ENCODE assay signal across 1 cellular context in the genomic region with DNA sequence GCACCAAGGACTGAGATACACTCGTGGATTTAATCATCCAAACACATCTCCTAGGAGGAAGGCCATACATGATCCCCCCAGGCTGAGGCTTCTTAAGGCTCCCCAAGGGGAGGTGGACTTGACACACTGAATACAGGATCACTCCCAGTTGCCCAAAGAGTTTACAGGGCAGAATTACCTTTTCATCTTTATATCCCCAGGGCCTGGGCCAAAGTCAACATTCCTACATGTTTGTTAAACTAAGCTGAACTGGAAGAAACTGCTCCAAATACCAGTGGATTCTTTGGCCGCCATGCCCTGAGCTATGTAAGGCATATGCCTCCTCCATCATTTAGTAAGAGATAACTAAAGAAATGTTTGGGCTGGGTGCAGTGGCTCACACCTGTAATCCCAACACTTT.
TF ChIP-seq lines count a peak whose summit lies in the region.

No MANE protein-coding gene starts in this region.

TF ChIP-seq in HepG2, 621 proteins besides CTCF, POLR2A, EP300 and RAD21 (continued from another document):
- TF ChIP-seq PAXIP1 (CRISPR knock-in tag; conservative IDR thresholded peaks at IDR 0.05) (peak; percentile 32; the same call in 1 of the 2 replicates), ZNF841 (CRISPR knock-in tag; IDR thresholded peaks at IDR 0.05; ENCODE audit: borderline replicate concordance) (no peak), IRF9 (CRISPR knock-in tag; IDR thresholded peaks at IDR 0.05; ENCODE audit: borderline replicate concordance) (no peak), EHMT2 (IDR thresholded peaks at IDR 0.05; ENCODE audit: borderline replicate concordance, low read depth, low read length) (no peak), TSC22D2 (CRISPR knock-in tag; IDR thresholded peaks at IDR 0.05; ENCODE audit: borderline replicate concordance) (no peak), ZNF644 (CRISPR knock-in tag; IDR thresholded peaks at IDR 0.05; ENCODE audit: low read depth) (peak; percentile 72), NFE2L2 (IDR thresholded peaks at IDR 0.05; ENCODE audit: low read length) (no peak), HNRNPLL (IDR thresholded peaks at IDR 0.05; ENCODE audit: low read depth, low read length, poor library complexity, severe bottlenecking) (no peak), LCORL (IDR thresholded peaks at IDR 0.05) (no peak), LCORL (CRISPR knock-in tag; IDR thresholded peaks at IDR 0.05) (peak; percentile 20; the same call in 1 of the 2 replicates), ELF3 (CRISPR knock-in tag; IDR thresholded peaks at IDR 0.05) (no peak), SRY (CRISPR knock-in tag; IDR thresholded peaks at IDR 0.05) (no peak), ZNF781 (CRISPR knock-in tag; IDR thresholded peaks at IDR 0.05; ENCODE audit: borderline replicate concordance, not compliant biosample characterization) (no peak), ZNF768 (CRISPR knock-in tag; IDR thresholded peaks at IDR 0.05) (no peak), GLMP (CRISPR knock-in tag; IDR thresholded peaks at IDR 0.05; ENCODE audit: borderline replicate concordance) (no peak), ZNF225 (CRISPR knock-in tag; IDR thresholded peaks at IDR 0.05) (no peak), HDAC6 (IDR thresholded peaks at IDR 0.05; ENCODE audit: low read depth, low read length) (no peak), HOXD1 (CRISPR knock-in tag; IDR thresholded peaks at IDR 0.05) (no peak), ZNF121 (CRISPR knock-in tag; IDR thresholded peaks at IDR 0.05) (no peak), ZNF343 (CRISPR knock-in tag; IDR thresholded peaks at IDR 0.05) (no peak), PHF8 (CRISPR knock-in tag; IDR thresholded peaks at IDR 0.05) (no peak), ZNF275 (CRISPR knock-in tag; IDR thresholded peaks at IDR 0.05; ENCODE audit: borderline replicate concordance) (no peak), MEIS1 (CRISPR knock-in tag; IDR thresholded peaks at IDR 0.05; ENCODE audit: borderline replicate concordance) (no peak), SALL1 (CRISPR knock-in tag; IDR thresholded peaks at IDR 0.05) (no peak)
- TF ChIP-seq, protein P1, sequence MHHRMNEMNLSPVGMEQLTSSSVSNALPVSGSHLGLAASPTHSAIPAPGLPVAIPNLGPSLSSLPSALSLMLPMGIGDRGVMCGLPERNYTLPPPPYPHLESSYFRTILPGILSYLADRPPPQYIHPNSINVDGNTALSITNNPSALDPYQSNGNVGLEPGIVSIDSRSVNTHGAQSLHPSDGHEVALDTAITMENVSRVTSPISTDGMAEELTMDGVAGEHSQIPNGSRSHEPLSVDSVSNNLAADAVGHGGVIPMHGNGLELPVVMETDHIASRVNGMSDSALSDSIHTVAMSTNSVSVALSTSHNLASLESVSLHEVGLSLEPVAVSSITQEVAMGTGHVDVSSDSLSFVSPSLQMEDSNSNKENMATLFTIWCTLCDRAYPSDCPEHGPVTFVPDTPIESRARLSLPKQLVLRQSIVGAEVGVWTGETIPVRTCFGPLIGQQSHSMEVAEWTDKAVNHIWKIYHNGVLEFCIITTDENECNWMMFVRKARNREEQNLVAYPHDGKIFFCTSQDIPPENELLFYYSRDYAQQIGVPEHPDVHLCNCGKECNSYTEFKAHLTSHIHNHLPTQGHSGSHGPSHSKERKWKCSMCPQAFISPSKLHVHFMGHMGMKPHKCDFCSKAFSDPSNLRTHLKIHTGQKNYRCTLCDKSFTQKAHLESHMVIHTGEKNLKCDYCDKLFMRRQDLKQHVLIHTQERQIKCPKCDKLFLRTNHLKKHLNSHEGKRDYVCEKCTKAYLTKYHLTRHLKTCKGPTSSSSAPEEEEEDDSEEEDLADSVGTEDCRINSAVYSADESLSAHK (CRISPR knock-in tag; IDR thresholded peaks at IDR 0.05; ENCODE audit: borderline replicate concordance) = no peak
- TF ChIP-seq, protein P2, sequence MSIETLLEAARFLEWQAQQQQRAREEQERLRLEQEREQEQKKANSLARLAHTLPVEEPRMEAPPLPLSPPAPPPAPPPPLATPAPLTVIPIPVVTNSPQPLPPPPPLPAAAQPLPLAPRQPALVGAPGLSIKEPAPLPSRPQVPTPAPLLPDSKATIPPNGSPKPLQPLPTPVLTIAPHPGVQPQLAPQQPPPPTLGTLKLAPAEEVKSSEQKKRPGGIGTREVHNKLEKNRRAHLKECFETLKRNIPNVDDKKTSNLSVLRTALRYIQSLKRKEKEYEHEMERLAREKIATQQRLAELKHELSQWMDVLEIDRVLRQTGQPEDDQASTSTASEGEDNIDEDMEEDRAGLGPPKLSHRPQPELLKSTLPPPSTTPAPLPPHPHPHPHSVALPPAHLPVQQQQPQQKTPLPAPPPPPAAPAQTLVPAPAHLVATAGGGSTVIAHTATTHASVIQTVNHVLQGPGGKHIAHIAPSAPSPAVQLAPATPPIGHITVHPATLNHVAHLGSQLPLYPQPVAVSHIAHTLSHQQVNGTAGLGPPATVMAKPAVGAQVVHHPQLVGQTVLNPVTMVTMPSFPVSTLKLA (IDR thresholded peaks at IDR 0.05) = no peak
- TF ChIP-seq, protein P3, sequence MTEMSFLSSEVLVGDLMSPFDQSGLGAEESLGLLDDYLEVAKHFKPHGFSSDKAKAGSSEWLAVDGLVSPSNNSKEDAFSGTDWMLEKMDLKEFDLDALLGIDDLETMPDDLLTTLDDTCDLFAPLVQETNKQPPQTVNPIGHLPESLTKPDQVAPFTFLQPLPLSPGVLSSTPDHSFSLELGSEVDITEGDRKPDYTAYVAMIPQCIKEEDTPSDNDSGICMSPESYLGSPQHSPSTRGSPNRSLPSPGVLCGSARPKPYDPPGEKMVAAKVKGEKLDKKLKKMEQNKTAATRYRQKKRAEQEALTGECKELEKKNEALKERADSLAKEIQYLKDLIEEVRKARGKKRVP (CRISPR knock-in tag; IDR thresholded peaks at IDR 0.05) = no peak
- TF ChIP-seq, protein P4, sequence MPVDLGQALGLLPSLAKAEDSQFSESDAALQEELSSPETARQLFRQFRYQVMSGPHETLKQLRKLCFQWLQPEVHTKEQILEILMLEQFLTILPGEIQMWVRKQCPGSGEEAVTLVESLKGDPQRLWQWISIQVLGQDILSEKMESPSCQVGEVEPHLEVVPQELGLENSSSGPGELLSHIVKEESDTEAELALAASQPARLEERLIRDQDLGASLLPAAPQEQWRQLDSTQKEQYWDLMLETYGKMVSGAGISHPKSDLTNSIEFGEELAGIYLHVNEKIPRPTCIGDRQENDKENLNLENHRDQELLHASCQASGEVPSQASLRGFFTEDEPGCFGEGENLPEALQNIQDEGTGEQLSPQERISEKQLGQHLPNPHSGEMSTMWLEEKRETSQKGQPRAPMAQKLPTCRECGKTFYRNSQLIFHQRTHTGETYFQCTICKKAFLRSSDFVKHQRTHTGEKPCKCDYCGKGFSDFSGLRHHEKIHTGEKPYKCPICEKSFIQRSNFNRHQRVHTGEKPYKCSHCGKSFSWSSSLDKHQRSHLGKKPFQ (CRISPR knock-in tag; IDR thresholded peaks at IDR 0.05; ENCODE audit: insufficient replicate concordance) = no peak
- TF ChIP-seq, protein P5, sequence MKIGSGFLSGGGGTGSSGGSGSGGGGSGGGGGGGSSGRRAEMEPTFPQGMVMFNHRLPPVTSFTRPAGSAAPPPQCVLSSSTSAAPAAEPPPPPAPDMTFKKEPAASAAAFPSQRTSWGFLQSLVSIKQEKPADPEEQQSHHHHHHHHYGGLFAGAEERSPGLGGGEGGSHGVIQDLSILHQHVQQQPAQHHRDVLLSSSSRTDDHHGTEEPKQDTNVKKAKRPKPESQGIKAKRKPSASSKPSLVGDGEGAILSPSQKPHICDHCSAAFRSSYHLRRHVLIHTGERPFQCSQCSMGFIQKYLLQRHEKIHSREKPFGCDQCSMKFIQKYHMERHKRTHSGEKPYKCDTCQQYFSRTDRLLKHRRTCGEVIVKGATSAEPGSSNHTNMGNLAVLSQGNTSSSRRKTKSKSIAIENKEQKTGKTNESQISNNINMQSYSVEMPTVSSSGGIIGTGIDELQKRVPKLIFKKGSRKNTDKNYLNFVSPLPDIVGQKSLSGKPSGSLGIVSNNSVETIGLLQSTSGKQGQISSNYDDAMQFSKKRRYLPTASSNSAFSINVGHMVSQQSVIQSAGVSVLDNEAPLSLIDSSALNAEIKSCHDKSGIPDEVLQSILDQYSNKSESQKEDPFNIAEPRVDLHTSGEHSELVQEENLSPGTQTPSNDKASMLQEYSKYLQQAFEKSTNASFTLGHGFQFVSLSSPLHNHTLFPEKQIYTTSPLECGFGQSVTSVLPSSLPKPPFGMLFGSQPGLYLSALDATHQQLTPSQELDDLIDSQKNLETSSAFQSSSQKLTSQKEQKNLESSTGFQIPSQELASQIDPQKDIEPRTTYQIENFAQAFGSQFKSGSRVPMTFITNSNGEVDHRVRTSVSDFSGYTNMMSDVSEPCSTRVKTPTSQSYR (CRISPR knock-in tag; IDR thresholded peaks at IDR 0.05; ENCODE audit: borderline replicate concordance) = no peak
TF ChIP-seq in HepG2: peak in this region for 18.
